8 cellular contexts compared by ENCODE assay signal in the genomic region with DNA sequence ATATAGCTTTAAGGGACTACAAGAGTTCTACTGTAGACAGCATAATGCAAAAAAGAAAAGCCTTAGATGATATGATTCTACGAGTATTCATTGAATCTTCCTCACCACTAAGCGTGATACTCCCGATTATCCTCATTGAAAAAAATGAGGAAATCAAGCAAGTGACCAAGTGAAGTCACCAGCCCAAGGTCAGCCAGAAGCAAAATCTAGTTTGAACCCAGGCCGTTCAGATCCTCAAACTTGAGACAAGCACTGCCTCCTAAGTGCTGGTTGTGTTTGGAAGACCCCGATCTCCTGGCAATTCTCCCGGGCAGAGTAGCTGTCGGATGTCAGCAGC. TPM values are rescaled to one million over a fixed set of nuclear protein-coding genes. Genes with fewer than 3 reads are reported as not detected.
A peak's percentile ranks its signal among the peaks of the same experiment; 100 is the strongest.
DNase-seq lines count a peak whose midpoint lies in the region; ATAC-seq and TF ChIP-seq lines count a peak whose summit lies in the region.

No MANE protein-coding gene starts in this region.

- peaks cover 33 to 49% of the 10 kb centered on the region in 2 donors for H3K4me1 ChIP-seq in gastrocnemius medialis

- H3K4me1 Mint-ChIP-seq in T-cell: peaks cover 58 to 71% (median 67%) of the 10 kb centered on the region in 3 donors

- intact Hi-C loops in gastrocnemius medialis (cut with DNase I; ENCODE audit: low total_unique reads): loop anchor here (5.0 to 10.0 kb wide), 2 partner anchors 93 to 589 kb away; a partner anchor contains a TSS

- no peaks in the 10 kb centered on the region for H3K9me3 ChIP-seq in gastrocnemius medialis

- H3K4me3 ChIP-seq in GM08714 (ENCODE audit: low read length) (peak overlapping the region; percentile 84), foreskin fibroblast (ENCODE audit: low read depth in 1 of 2, low read length in 2 of 2) (peak overlapping the region; percentile 78 to 89), gastrocnemius medialis (peak overlapping the region; percentile 83 to 99 (median 98))

- no peak for TF ChIP-seq POLR2A in gastrocnemius medialis (IDR thresholded peaks at IDR 0.05)

- H3K27ac Mint-ChIP-seq in T-cell: peak overlapping the region; percentile 92 to 97

- no peak for TF ChIP-seq CTCF in foreskin fibroblast (IDR thresholded peaks at IDR 0.05; ENCODE audit: low read depth, low read length)
- TF ChIP-seq CTCF in gastrocnemius medialis (IDR thresholded peaks at IDR 0.05 in 4 of 5, conservative IDR thresholded peaks at IDR 0.05 in 1 of 5): no peak

- DNase-seq in T-cell (no peak), foreskin fibroblast (no peak), gastrocnemius medialis (no peak), NCI-H146 (lab: John Stamatoyannopoulos, UW) (no peak), NCI-H69 (lab: John Stamatoyannopoulos, UW) (no peak), COLO668 (lab: John Stamatoyannopoulos, UW; ENCODE audit: unreplicated experiment) (no peak)

- H3K27me3 ChIP-seq in gastrocnemius medialis: no peaks in the 10 kb centered on the region

- no peaks in the 10 kb centered on the region for H3K9me3 Mint-ChIP-seq in T-cell

- CTCF ChIA-PET in T-cell (lab: Charles Lee): no interaction called here

- peaks cover 11% of the 10 kb centered on the region for H3K36me3 Mint-ChIP-seq in T-cell

- in situ Hi-C loops in gastrocnemius medialis (cut with MboI; ENCODE audit: low sequenced_read_pairs in 4 of 4): no loop called here

- peaks cover 0 to 8% of the 10 kb centered on the region in 2 donors for H3K36me3 ChIP-seq in gastrocnemius medialis

- H3K27ac ChIP-seq in gastrocnemius medialis: peak overlapping the region; percentile 81 to 90 (median 86)

- no peaks in the 10 kb centered on the region for H3K27me3 Mint-ChIP-seq in T-cell

- H3K4me3 Mint-ChIP-seq in T-cell: peak overlapping the region; percentile 96 to 98 (median 97)

- POLR2A ChIA-PET in T-cell (lab: Charles Lee): no interaction called here

- ATAC-seq in T-cell (replicated peaks in 1 of 4): no peak
- ATAC-seq in gastrocnemius medialis: no peak
- ATAC-seq in HG03159 (IDR thresholded peaks at IDR 0.05; ENCODE audit: unreplicated experiment): no peak

RNA-seq across cellular contexts. Expression of a gene that starts 0.8 kb away (rescaled TPM):
- total RNA-seq in T-cell (100 to 1,000 TPM in 4 of 5 donors, 10 to 100 TPM in 1; 96.7 to 132 (median 108) TPM), gastrocnemius medialis (10 to 100 TPM; 23.4 to 32.1 (median 23.6) TPM)

RNA-seq across cellular contexts. Expression of a gene that starts 3.9 kb away (rescaled TPM):
- total RNA-seq in T-cell (10 to 100 TPM; 63.8 to 87.0 (median 76.8) TPM), gastrocnemius medialis (10 to 100 TPM; 19.0 to 29.3 (median 20.5) TPM)

RNA-seq across cellular contexts. Expression of a gene that starts 53.0 kb away (rescaled TPM):
- total RNA-seq in T-cell (10 to 100 TPM; 13.6 to 31.0 (median 28.5) TPM), gastrocnemius medialis (10 to 100 TPM in 1 of 4 donors, 1 to 10 TPM in 3; 3.0 to 22.8 (median 8.0) TPM)
